In the genomic region with DNA sequence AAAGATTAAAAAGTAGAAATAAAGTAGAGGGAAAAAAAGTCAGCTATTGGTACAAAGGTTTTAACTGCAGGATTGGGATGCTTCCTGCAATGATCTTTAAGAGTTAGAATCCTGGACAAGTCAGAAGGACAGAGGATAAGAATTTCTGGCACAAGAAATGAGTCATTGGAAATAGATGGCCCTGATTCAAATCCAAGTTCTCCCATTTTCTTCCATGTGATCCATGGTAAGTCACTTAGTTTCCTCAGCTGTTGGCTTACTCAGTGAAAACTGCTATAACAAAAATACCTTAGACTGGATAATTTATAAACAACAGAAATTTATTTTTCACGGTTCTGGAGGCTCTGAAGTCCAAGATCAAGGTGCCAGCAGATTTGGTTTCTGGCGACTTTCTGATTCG, we compare ENCODE assay signal across 28 cellular contexts.
"Had no signal": no experiment of that assay in that cellular context is flagged by ENCODE, and none has a peak within 500 bp of the region (broad histone marks: within the 10 kb centered on the region; RNA-seq: fewer than 3 reads in every experiment).

No MANE protein-coding gene starts in this region.

- H3K4me2 ChIP-seq: KMS-11, SK-N-SH had no signal

- DNase-seq: activated CD4-positive, alpha-beta memory T cell treated with anti-CD3 and anti-CD28 coated beads, Interleukin-2, amount 10 ng/mL, durations not matched to agents 7 days and 5 days; activated CD4-positive, alpha-beta T cell treated with anti-CD3 and anti-CD28 coated beads for 1 hour; activated CD4-positive, alpha-beta T cell treated with anti-CD3 and anti-CD28 coated beads for 48 hours; activated CD4-positive, CD25-positive, alpha-beta regulatory T cell; activated CD8-positive, alpha-beta memory T cell treated with anti-CD3 and anti-CD28 coated beads for 24 hours; activated CD8-positive, alpha-beta memory T cell treated with anti-CD3 and anti-CD28 coated beads, Interleukin-2, amount 10 ng/mL, durations not matched to agents 7 days and 5 days; activated CD8-positive, alpha-beta memory T cell treated with anti-CD3 and anti-CD28 coated beads, Interleukin-2, amount 50 U/mL, for 48 hours; activated gamma-delta T cell; activated naive CD4-positive, alpha-beta T cell treated with Interleukin-2 at 50 U/mL for 16 hours; adrenal gland; brain microvascular endothelial cell; central memory CD4-positive, alpha-beta T cell; NCI-H1105 treated with DMSO at 0.1 percent for 48 hours; NCI-H1436; NCI-H1694; NCI-H1930; NCI-H2081 treated with DMSO at 0.1 percent for 48 hours; NCI-H226; NCI-H524 treated with DMSO at 0.1 percent for 48 hours; SHP77; SK-N-SH; T-cell; T-helper 17 cell had no signal

- H3K36me3 ChIP-seq: adrenal gland, brain microvascular endothelial cell, SJSA1 had no signal

- H3K4me3 ChIP-seq: adrenal gland, SJSA1 had no signal

- H3K4me1 ChIP-seq: adrenal gland had no signal

- H3K9me3 ChIP-seq: adrenal gland, SJSA1, SK-N-SH had no signal

- H3K9me2 ChIP-seq: SK-N-SH had no signal

- H3K27me3 ChIP-seq: adrenal gland, brain microvascular endothelial cell, SJSA1 had no signal

- ATAC-seq: activated CD8-positive, alpha-beta memory T cell treated with anti-CD3 and anti-CD28 coated beads, Interleukin-2, amount 10 ng/mL, durations not matched to agents 7 days and 5 days; activated naive CD4-positive, alpha-beta T cell treated with anti-CD3 and anti-CD28 coated beads, Interleukin-2, amount 50 U/mL, for 72 hours; Panc1; T-cell; T-helper 17 cell had no signal

- H3K9ac ChIP-seq: KMS-11, SK-N-SH had no signal

- H3K27ac ChIP-seq: adrenal gland, brain microvascular endothelial cell, KMS-11, SJSA1, VCaP had no signal
